Comparison of ENCODE assay signal across 11 cellular contexts in the genomic region with DNA sequence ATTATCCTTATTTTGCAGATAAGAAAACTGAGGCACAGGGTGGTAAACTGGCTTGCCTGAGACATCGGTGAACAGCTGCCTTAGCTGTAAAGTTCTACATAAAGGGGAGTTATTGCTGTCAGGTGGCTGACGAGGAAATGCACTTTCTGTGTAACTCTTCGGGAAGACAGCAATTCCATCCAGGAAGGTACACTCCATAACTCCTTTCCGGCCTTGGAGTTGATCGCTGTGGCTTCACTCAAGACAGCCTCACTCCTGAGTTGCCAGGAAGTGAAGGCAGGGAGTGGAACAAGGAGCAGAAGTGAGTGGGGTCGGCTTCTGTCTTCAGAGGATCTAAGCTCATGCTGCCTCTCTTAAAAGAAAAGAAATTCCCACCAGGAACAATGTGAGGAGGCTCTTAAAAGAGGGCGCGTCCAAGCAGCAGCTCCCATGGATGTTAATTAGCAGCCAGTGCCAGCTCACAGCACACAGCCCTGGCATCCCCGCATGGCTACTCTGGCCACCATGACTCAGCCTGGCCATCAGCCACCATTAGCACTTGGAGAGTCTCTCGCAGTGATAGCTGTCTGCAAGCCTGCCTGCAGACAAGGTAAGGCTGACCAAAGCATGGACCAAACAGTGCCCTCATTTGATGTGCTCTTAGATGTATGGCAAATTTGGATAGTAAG.
DNase-seq lines count a peak whose midpoint lies in the region; ATAC-seq, FAIRE-seq and TF ChIP-seq lines count a peak whose summit lies in the region.
"Had no signal": no experiment of that assay in that cellular context is flagged by ENCODE, and none has a peak within 500 bp of the region (broad histone marks: within the 10 kb centered on the region; RNA-seq: fewer than 3 reads in every experiment).

No MANE protein-coding gene starts in this region.

- CTCF ChIA-PET in IMR-90 (lab: Yijun Ruan, JAX): no interaction called here

- H3K56ac ChIP-seq in IMR-90 (ENCODE audit: extremely low read depth, insufficient read depth, low read length): no peak overlapping the region

- 90% methylated on average over 2 of the region's 10 CpGs; no CpG with 5 or more reads in 1 of the 2 experiments for WGBS in IMR-90 (ENCODE audit: extremely low coverage in 2 of 2, insufficient read length in 1 of 2), 2 experiments

- TF ChIP-seq RAD21 in IMR-90 (IDR thresholded peaks at IDR 0.05; ENCODE audit: low read length): no peak

- peak overlapping the region; percentile 73; the same call in 1 of the 2 replicates for H2AK5ac ChIP-seq in IMR-90 (ENCODE audit: low read depth, low read length)

- H3K4me1 ChIP-seq in IMR-90 (ENCODE audit: control insufficient read depth, insufficient read depth, low read length): peaks cover 43% of the 10 kb centered on the region

- TF ChIP-seq CTCF in IMR-90 (conservative IDR thresholded peaks at IDR 0.05; ENCODE audit: low read depth, low read length): no peak
- no peak for TF ChIP-seq CTCF in brain microvascular endothelial cell (IDR thresholded peaks at IDR 0.05; ENCODE audit: low read depth, low read length, missing control alignments)

- BruUV-seq in IMR-90 (replicated peaks; lab: Mats Ljungman, UMichigan): no TSS peak

- TF ChIP-seq POLR2A in IMR-90 (IDR thresholded peaks at IDR 0.05; ENCODE audit: low read depth, low read length): no peak

- in situ Hi-C loops in IMR-90 (cut with MboI; ENCODE audit: low sequenced_read_pairs): no loop called here
- in situ Hi-C loops in brain microvascular endothelial cell (cut with HindIII; ENCODE audit: low pct_ligation_motif_present, low sequenced_read_pairs): no loop called here

- H3K4me2 ChIP-seq in IMR-90 (ENCODE audit: low read depth, low read length): no peak overlapping the region

- H3K23ac ChIP-seq in IMR-90 (ENCODE audit: low read depth, low read length): peak overlapping the region; percentile 52

- peak overlapping the region; percentile 67 for H4K91ac ChIP-seq in IMR-90 (ENCODE audit: insufficient read depth, low read depth, low read length)

- peak overlapping the region; percentile 75; the same call in 1 of the 3 replicates for H2BK15ac ChIP-seq in IMR-90 (ENCODE audit: low read depth, low read length)

- H4K5ac ChIP-seq in IMR-90 (ENCODE audit: low read depth, low read length): peak overlapping the region; percentile 58; the same call in 1 of the 2 replicates

- peak overlapping the region in 1 of 2 experiments; percentile 18; a peak in 2 of 4 replicates for H4K8ac ChIP-seq in IMR-90 (ENCODE audit: low read depth in 2 of 2, low read length in 2 of 2)

- ATAC-seq in IMR-90 (ENCODE audit: low read depth) (0 out of 2 replicates have a peak, but pooled peaks have one; percentile 6), sciatic nerve (no peak), GM19328 (IDR thresholded peaks at IDR 0.05; ENCODE audit: unreplicated experiment) (no peak)
- ATAC-seq: activated CD4-positive, CD25-positive, alpha-beta regulatory T cell treated with anti-CD3 and anti-CD28 coated beads, Interleukin-2, amount 50 U/mL, for 24 hours had no signal

- H2BK5ac ChIP-seq in IMR-90 (ENCODE audit: low read depth, low read length, poor library complexity, severe bottlenecking): no peak overlapping the region

- no peak for FAIRE-seq in GM19239 (lab: Jason Lieb, UNC)
- FAIRE-seq: islet of Langerhans had no signal

- peak overlapping the region; percentile 42; the same call in 1 of the 2 replicates for H3K18ac ChIP-seq in IMR-90 (ENCODE audit: low read depth, low read length)

- POLR2A ChIA-PET in IMR-90 (lab: Charles Lee; ENCODE audit: unreplicated experiment): no interaction called here

- H3K27ac ChIP-seq in IMR-90 (ENCODE audit: insufficient read depth, low read length): no peak overlapping the region
- no peak overlapping the region for H3K27ac ChIP-seq in brain microvascular endothelial cell
- peak overlapping the region; percentile 90 for H3K27ac ChIP-seq in temporal lobe (ENCODE audit: low read depth, low read length)

- H3K9me3 ChIP-seq in IMR-90 (ENCODE audit: control insufficient read depth, insufficient read depth, low read length): no peaks in the 10 kb centered on the region

- dilution Hi-C loops in IMR-90 (cut with HindIII; ENCODE audit: low sequenced_read_pairs, unreplicated experiment): no loop called here

- no peak overlapping the region for H2AK9ac ChIP-seq in IMR-90 (replicated peaks; ENCODE audit: low read depth, low read length, poor library complexity)

- peaks cover 7% of the 10 kb centered on the region; the same call in 1 of the 2 replicates for H4K20me1 ChIP-seq in IMR-90 (ENCODE audit: insufficient read depth, low read length)

- peaks cover 15 to 59% of the 10 kb centered on the region in 2 experiments for H3K79me1 ChIP-seq in IMR-90 (ENCODE audit: low read depth in 1 of 2, low read length in 2 of 2)

- peaks cover 35% of the 10 kb centered on the region for H3K9me1 ChIP-seq in IMR-90 (ENCODE audit: insufficient read depth, low read length)

- no peak overlapping the region for H3K9ac ChIP-seq in IMR-90 (ENCODE audit: low read depth, low read length)

- DNase-seq in IMR-90 (peak; percentile 64), brain microvascular endothelial cell (peak; percentile 48), hypothalamus (lab: John Stamatoyannopoulos, UW) (peak in 40 of 51 donors; percentile 7 to 83 (median 55)), GM19239 (ENCODE audit: insufficient read length, low spot score) (no peak), sciatic nerve (ENCODE audit: low spot score) (no peak), H7 (no peak)
- DNase-seq: NCI-H526 treated with DMSO at 0.1 percent for 48 hours had no signal

- H3K27me3 ChIP-seq in IMR-90 (ENCODE audit: control insufficient read depth, insufficient read depth, low read length) (no peaks in the 10 kb centered on the region), brain microvascular endothelial cell (replicated peaks) (no peaks in the 10 kb centered on the region), H7 (ENCODE audit: control insufficient read depth, insufficient read depth, low read length) (no peaks in the 10 kb centered on the region)

- peak overlapping the region; percentile 87 for H2BK20ac ChIP-seq in IMR-90 (ENCODE audit: low read depth, low read length)

- H3K36me3 ChIP-seq in IMR-90 (ENCODE audit: control insufficient read depth, insufficient read depth, low read length) (peaks cover 5% of the 10 kb centered on the region; the same call in 1 of the 2 replicates), brain microvascular endothelial cell (replicated peaks) (peaks cover 7% of the 10 kb centered on the region), H7 (replicated peaks; ENCODE audit: control insufficient read depth, insufficient read depth, low read length) (peaks cover 1% of the 10 kb centered on the region; the same call in 1 of the 2 replicates)

- H3K14ac ChIP-seq in IMR-90 (replicated peaks; ENCODE audit: low read depth, low read length): peak overlapping the region; percentile 61

- H3K4me3 ChIP-seq in IMR-90 (ENCODE audit: insufficient read depth, low read depth, low read length) (no peak overlapping the region), brain microvascular endothelial cell (ENCODE audit: low read depth, low read length) (no peak overlapping the region), H7 (ENCODE audit: insufficient read depth, low read depth, low read length) (no peak overlapping the region)

- H2BK120ac ChIP-seq in IMR-90 (ENCODE audit: low read depth, low read length): peak overlapping the region; percentile 73

- peak overlapping the region; percentile 16 for H2AFZ ChIP-seq in IMR-90 (replicated peaks; ENCODE audit: low read length, poor library complexity)

- intact Hi-C loops in IMR-90 (cut with micrococcal nuclease): no loop called here
- intact Hi-C loops in sciatic nerve (cut with DNase I): no loop called here

- peak overlapping the region; percentile 67 for H3K4ac ChIP-seq in IMR-90 (ENCODE audit: low read depth, low read length)

TF ChIP-seq in IMR-90, 13 proteins besides CTCF, POLR2A, EP300 and RAD21:
- TF ChIP-seq BHLHE40 (IDR thresholded peaks at IDR 0.05; ENCODE audit: low read depth, low read length): peak; percentile 40
- TF ChIP-seq FOS (IDR thresholded peaks at IDR 0.05; ENCODE audit: low read depth, low read length): no peak

Comparison
In these comparisons a context has a peak if more than half of its experiments do, and no peak if none do; other contexts are left out.
1. DNase-seq: peak in IMR-90 (single experiment), brain microvascular endothelial cell (single experiment) and hypothalamus (40 of 51); none in GM19239 (single experiment), sciatic nerve (single experiment) and H7 (single experiment).